In the genomic region with DNA sequence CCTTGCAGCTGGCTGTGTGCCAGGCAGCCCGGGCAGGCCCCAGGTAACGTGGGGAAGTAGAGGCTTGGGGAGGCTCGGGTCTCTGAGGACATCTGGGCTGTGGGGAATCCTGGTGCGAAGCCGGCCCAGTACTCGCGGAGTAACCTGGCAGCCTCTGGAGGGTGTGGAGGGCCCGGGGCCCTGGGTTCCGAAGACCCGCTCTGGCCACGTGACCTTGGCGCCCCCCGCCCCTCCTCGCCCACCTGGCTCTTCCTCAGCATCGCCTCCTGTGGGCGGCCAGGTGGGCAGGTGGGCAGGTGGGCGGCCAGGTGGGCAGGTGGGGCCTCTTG, we compare ENCODE assay signal across 11 cellular contexts.
"Had no signal": no experiment of that assay in that cellular context is flagged by ENCODE, and none has a peak within 500 bp of the region (broad histone marks: within the 10 kb centered on the region; RNA-seq: fewer than 3 reads in every experiment).

No MANE protein-coding gene starts in this region.

- ATAC-seq: left lung, pancreas had no signal

- H3K27ac ChIP-seq: left lung, pancreas, right lobe of liver, tibial artery, WERI-Rb-1 had no signal

- H3K4me3 ChIP-seq: left lung, pancreas, right lobe of liver, tibial artery had no signal

- FAIRE-seq: islet of Langerhans, pancreas had no signal

- H3K4me1 ChIP-seq: left lung, right lobe of liver, tibial artery had no signal

- H3K36me3 ChIP-seq: left lung, pancreas, right lobe of liver, tibial artery, WERI-Rb-1 had no signal

- H3K27me3 ChIP-seq: pancreas, right lobe of liver had no signal

- H3K9me3 ChIP-seq: left lung, pancreas, right lobe of liver, tibial artery had no signal

- DNase-seq: activated CD4-positive, alpha-beta T cell treated with anti-CD3 and anti-CD28 coated beads, Interleukin-2, amount 50 U/mL, for 4 hours; activated gamma-delta T cell treated with Interleukin-2 at 50 U/mL for 16 hours; nephron progenitor cell; stimulated activated CD4-positive, alpha-beta T cell treated with anti-CD3 and anti-CD28 coated beads, Interleukin-4, amount 100 ng/mL, for 4 hours; T-helper 2 cell; WERI-Rb-1 had no signal
